ENCODE assay signal across 1 cellular context in genomic region chr12:24044973-24045703, GRCh38.
TF ChIP-seq lines count a peak whose summit lies in the region.

No MANE protein-coding gene starts in this region.

TF ChIP-seq in HepG2, 621 proteins besides CTCF, POLR2A, EP300 and RAD21 (continued from another document and continues in another):
- TF ChIP-seq MLXIP (CRISPR knock-in tag; IDR thresholded peaks at IDR 0.05; ENCODE audit: borderline replicate concordance) (no peak), HMG20A (CRISPR knock-in tag; IDR thresholded peaks at IDR 0.05; ENCODE audit: borderline replicate concordance) (peak; percentile 67; the same call in 1 of the 2 replicates), MTF2 (CRISPR knock-in tag; IDR thresholded peaks at IDR 0.05; ENCODE audit: borderline replicate concordance) (no peak), ATAD3A (CRISPR knock-in tag; IDR thresholded peaks at IDR 0.05) (no peak), ZNF138 (CRISPR knock-in tag; IDR thresholded peaks at IDR 0.05; ENCODE audit: low read depth) (no peak), MEIS1 (CRISPR knock-in tag; IDR thresholded peaks at IDR 0.05; ENCODE audit: borderline replicate concordance) (no peak), ATM (IDR thresholded peaks at IDR 0.05; ENCODE audit: borderline replicate concordance) (no peak), HNRNPL (IDR thresholded peaks at IDR 0.05; ENCODE audit: low read depth, low read length) (no peak), ZNF530 (CRISPR knock-in tag; IDR thresholded peaks at IDR 0.05; ENCODE audit: low read depth) (no peak), PHB2 (IDR thresholded peaks at IDR 0.05; ENCODE audit: partially characterized antibody) (no peak), MXI1 (IDR thresholded peaks at IDR 0.05; ENCODE audit: borderline replicate concordance, low read depth, low read length) (no peak), SSRP1 (CRISPR knock-in tag; IDR thresholded peaks at IDR 0.05) (no peak), ZBTB21 (CRISPR knock-in tag; IDR thresholded peaks at IDR 0.05) (no peak), BCL3 (CRISPR knock-in tag; IDR thresholded peaks at IDR 0.05) (no peak), POLR2G (IDR thresholded peaks at IDR 0.05; ENCODE audit: low read depth, low read length) (peak; percentile 52), RFXANK (CRISPR knock-in tag; IDR thresholded peaks at IDR 0.05) (no peak), ZMYM4 (CRISPR knock-in tag; IDR thresholded peaks at IDR 0.05) (peak; percentile 88), FOXC1 (CRISPR knock-in tag; IDR thresholded peaks at IDR 0.05; ENCODE audit: borderline replicate concordance) (no peak), ZFP36L1 (CRISPR knock-in tag; IDR thresholded peaks at IDR 0.05) (no peak), SYNCRIP (IDR thresholded peaks at IDR 0.05; ENCODE audit: insufficient read depth, low read depth, low read length) (no peak), MAFG (CRISPR knock-in tag; IDR thresholded peaks at IDR 0.05) (no peak), IKZF4 (CRISPR knock-in tag; IDR thresholded peaks at IDR 0.05; ENCODE audit: borderline replicate concordance, low read depth, not compliant biosample characterization) (no peak), ZFY (CRISPR knock-in tag; IDR thresholded peaks at IDR 0.05) (no peak), SNAI1 (CRISPR knock-in tag; IDR thresholded peaks at IDR 0.05; ENCODE audit: borderline replicate concordance) (no peak), KIAA2018 (CRISPR knock-in tag; IDR thresholded peaks at IDR 0.05; ENCODE audit: borderline replicate concordance) (no peak), ARID4A (CRISPR knock-in tag; IDR thresholded peaks at IDR 0.05; ENCODE audit: borderline replicate concordance) (no peak), FOSL2 (CRISPR knock-in tag; IDR thresholded peaks at IDR 0.05) (peak; percentile 27; the same call in 1 of the 2 replicates), ZMAT3 (CRISPR knock-in tag; conservative IDR thresholded peaks at IDR 0.05) (no peak), GZF1 (CRISPR knock-in tag; IDR thresholded peaks at IDR 0.05) (no peak), MYNN (CRISPR knock-in tag; IDR thresholded peaks at IDR 0.05; ENCODE audit: low read depth) (no peak), BRD4 (CRISPR knock-in tag; IDR thresholded peaks at IDR 0.05) (no peak)
- TF ChIP-seq, protein P1, sequence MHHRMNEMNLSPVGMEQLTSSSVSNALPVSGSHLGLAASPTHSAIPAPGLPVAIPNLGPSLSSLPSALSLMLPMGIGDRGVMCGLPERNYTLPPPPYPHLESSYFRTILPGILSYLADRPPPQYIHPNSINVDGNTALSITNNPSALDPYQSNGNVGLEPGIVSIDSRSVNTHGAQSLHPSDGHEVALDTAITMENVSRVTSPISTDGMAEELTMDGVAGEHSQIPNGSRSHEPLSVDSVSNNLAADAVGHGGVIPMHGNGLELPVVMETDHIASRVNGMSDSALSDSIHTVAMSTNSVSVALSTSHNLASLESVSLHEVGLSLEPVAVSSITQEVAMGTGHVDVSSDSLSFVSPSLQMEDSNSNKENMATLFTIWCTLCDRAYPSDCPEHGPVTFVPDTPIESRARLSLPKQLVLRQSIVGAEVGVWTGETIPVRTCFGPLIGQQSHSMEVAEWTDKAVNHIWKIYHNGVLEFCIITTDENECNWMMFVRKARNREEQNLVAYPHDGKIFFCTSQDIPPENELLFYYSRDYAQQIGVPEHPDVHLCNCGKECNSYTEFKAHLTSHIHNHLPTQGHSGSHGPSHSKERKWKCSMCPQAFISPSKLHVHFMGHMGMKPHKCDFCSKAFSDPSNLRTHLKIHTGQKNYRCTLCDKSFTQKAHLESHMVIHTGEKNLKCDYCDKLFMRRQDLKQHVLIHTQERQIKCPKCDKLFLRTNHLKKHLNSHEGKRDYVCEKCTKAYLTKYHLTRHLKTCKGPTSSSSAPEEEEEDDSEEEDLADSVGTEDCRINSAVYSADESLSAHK (CRISPR knock-in tag; IDR thresholded peaks at IDR 0.05; ENCODE audit: borderline replicate concordance) = no peak
- TF ChIP-seq, protein P2, sequence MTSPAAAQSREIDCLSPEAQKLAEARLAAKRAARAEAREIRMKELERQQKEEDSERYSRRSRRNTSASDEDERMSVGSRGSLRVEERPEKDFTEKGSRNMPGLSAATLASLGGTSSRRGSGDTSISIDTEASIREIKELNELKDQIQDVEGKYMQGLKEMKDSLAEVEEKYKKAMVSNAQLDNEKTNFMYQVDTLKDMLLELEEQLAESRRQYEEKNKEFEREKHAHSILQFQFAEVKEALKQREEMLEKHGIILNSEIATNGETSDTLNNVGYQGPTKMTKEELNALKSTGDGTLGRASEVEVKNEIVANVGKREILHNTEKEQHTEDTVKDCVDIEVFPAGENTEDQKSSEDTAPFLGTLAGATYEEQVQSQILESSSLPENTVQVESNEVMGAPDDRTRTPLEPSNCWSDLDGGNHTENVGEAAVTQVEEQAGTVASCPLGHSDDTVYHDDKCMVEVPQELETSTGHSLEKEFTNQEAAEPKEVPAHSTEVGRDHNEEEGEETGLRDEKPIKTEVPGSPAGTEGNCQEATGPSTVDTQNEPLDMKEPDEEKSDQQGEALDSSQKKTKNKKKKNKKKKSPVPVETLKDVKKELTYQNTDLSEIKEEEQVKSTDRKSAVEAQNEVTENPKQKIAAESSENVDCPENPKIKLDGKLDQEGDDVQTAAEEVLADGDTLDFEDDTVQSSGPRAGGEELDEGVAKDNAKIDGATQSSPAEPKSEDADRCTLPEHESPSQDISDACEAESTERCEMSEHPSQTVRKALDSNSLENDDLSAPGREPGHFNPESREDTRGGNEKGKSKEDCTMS (CRISPR knock-in tag; conservative IDR thresholded peaks at IDR 0.05) = no peak
- TF ChIP-seq, protein P3, sequence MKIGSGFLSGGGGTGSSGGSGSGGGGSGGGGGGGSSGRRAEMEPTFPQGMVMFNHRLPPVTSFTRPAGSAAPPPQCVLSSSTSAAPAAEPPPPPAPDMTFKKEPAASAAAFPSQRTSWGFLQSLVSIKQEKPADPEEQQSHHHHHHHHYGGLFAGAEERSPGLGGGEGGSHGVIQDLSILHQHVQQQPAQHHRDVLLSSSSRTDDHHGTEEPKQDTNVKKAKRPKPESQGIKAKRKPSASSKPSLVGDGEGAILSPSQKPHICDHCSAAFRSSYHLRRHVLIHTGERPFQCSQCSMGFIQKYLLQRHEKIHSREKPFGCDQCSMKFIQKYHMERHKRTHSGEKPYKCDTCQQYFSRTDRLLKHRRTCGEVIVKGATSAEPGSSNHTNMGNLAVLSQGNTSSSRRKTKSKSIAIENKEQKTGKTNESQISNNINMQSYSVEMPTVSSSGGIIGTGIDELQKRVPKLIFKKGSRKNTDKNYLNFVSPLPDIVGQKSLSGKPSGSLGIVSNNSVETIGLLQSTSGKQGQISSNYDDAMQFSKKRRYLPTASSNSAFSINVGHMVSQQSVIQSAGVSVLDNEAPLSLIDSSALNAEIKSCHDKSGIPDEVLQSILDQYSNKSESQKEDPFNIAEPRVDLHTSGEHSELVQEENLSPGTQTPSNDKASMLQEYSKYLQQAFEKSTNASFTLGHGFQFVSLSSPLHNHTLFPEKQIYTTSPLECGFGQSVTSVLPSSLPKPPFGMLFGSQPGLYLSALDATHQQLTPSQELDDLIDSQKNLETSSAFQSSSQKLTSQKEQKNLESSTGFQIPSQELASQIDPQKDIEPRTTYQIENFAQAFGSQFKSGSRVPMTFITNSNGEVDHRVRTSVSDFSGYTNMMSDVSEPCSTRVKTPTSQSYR (CRISPR knock-in tag; IDR thresholded peaks at IDR 0.05; ENCODE audit: borderline replicate concordance) = no peak
